9 cellular contexts compared by ENCODE assay signal in the genomic region with DNA sequence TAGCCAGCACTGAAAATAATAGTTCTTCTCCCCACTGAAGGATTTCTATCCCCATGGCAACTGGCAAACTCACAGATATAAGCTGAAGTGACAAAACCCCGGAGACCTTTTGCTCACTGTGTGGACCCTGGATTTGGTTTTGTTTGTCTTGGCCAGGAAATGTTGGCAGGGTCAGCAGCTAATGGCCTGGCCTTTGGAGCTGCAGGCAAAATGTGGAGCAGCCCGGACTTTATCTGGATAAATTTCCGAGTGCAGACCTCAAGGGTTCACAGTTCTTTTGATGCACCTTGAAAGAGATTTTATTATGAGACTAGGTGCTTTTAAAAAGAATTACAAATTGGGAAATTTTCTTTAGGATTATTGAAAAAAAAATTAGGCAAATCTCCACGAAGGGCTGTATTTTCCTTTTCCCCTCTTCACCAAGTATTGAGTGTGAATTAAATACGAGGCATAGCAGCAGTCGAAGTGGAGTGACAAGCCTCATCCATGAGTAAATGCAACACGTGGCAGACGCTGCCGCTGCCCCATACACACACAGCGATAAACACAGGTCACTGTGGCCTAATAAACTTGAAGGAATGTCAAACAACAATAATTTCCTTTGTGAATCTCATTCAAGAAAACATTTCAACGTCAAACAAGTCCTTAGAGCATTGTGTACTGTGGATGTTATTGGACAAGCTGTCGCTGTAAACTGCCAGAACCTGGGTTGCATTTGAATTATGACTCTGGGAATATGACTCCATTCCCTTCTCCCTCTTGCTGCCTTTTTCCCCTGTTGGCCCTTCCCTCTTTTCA. TPM values are rescaled to one million over a fixed set of nuclear protein-coding genes. Genes with fewer than 3 reads are reported as not detected.
DNase-seq lines count a peak whose midpoint lies in the region; ATAC-seq and TF ChIP-seq lines count a peak whose summit lies in the region.
"Had no signal": no experiment of that assay in that cellular context is flagged by ENCODE, and none has a peak within 500 bp of the region (broad histone marks: within the 10 kb centered on the region; RNA-seq: fewer than 3 reads in every experiment).

No MANE protein-coding gene starts in this region.

- peaks cover 4% of the 10 kb centered on the region for H3K36me3 Mint-ChIP-seq in activated naive CD8-positive, alpha-beta T cell treated with anti-CD3 and anti-CD28 coated beads, Interleukin-2, amount 50 U/mL, for 24 hours (ENCODE audit: low read depth)

- no peaks in the 10 kb centered on the region for H3K27me3 Mint-ChIP-seq in activated naive CD8-positive, alpha-beta T cell treated with anti-CD3 and anti-CD28 coated beads, Interleukin-2, amount 50 U/mL, for 24 hours
- H3K27me3 Mint-ChIP-seq: activated CD8-positive, alpha-beta memory T cell treated with anti-CD3 and anti-CD28 coated beads, Interleukin-2, amount 10 ng/mL, durations not matched to agents 7 days and 5 days had no signal

- H3K36me3 ChIP-seq in H7 (replicated peaks; ENCODE audit: control insufficient read depth, insufficient read depth, low read length) = no peaks in the 10 kb centered on the region

- ATAC-seq in activated naive CD8-positive, alpha-beta T cell treated with anti-CD3 and anti-CD28 coated beads, Interleukin-2, amount 50 U/mL, for 24 hours = no peak
- ATAC-seq in GM18858 (IDR thresholded peaks at IDR 0.05; ENCODE audit: unreplicated experiment) (no peak), HG02763 (IDR thresholded peaks at IDR 0.05; ENCODE audit: unreplicated experiment) (no peak)
- ATAC-seq: activated CD8-positive, alpha-beta memory T cell treated with anti-CD3 and anti-CD28 coated beads, Interleukin-2, amount 10 ng/mL, durations not matched to agents 7 days and 5 days had no signal

- no peak for DNase-seq in activated naive CD8-positive, alpha-beta T cell treated with anti-CD3 and anti-CD28 coated beads, Interleukin-2, amount 50 U/mL, for 24 hours
- peak; percentile 39 for DNase-seq in iris pigment epithelial cell (ENCODE audit: low read depth)
- DNase-seq in stromal cell of bone marrow (ENCODE audit: low read depth) = peak; percentile 62
- no peak for DNase-seq in H7
- DNase-seq: activated CD8-positive, alpha-beta memory T cell treated with anti-CD3 and anti-CD28 coated beads, Interleukin-2, amount 10 ng/mL, durations not matched to agents 7 days and 5 days; NCI-H345 had no signal

- peaks cover 53% of the 10 kb centered on the region for H3K4me1 Mint-ChIP-seq in activated naive CD8-positive, alpha-beta T cell treated with anti-CD3 and anti-CD28 coated beads, Interleukin-2, amount 50 U/mL, for 24 hours

- peaks cover 4% of the 10 kb centered on the region for H3K9me3 Mint-ChIP-seq in activated naive CD8-positive, alpha-beta T cell treated with anti-CD3 and anti-CD28 coated beads, Interleukin-2, amount 50 U/mL, for 24 hours

- no peak overlapping the region for H3K4me3 ChIP-seq in H7 (ENCODE audit: insufficient read depth, low read depth, low read length)

- TF ChIP-seq EP300 in Ishikawa (IDR thresholded peaks at IDR 0.05; ENCODE audit: borderline replicate concordance) = no peak

- H3K27me3 ChIP-seq in H7 (ENCODE audit: control insufficient read depth, insufficient read depth, low read length) = no peaks in the 10 kb centered on the region

- H3K4me3 Mint-ChIP-seq in activated naive CD8-positive, alpha-beta T cell treated with anti-CD3 and anti-CD28 coated beads, Interleukin-2, amount 50 U/mL, for 24 hours = no peak overlapping the region
- H3K4me3 Mint-ChIP-seq: activated CD8-positive, alpha-beta memory T cell treated with anti-CD3 and anti-CD28 coated beads, Interleukin-2, amount 10 ng/mL, durations not matched to agents 7 days and 5 days had no signal

- no peak for TF ChIP-seq RAD21 in Ishikawa (IDR thresholded peaks at IDR 0.05; ENCODE audit: low read depth)

- H3K27ac Mint-ChIP-seq in activated naive CD8-positive, alpha-beta T cell treated with anti-CD3 and anti-CD28 coated beads, Interleukin-2, amount 50 U/mL, for 24 hours = peak overlapping the region; percentile 16
- H3K27ac Mint-ChIP-seq: activated CD8-positive, alpha-beta memory T cell treated with anti-CD3 and anti-CD28 coated beads, Interleukin-2, amount 10 ng/mL, durations not matched to agents 7 days and 5 days had no signal

TF ChIP-seq in Ishikawa, 13 proteins besides CTCF, POLR2A, EP300 and RAD21:
- TF ChIP-seq, protein P1, sequence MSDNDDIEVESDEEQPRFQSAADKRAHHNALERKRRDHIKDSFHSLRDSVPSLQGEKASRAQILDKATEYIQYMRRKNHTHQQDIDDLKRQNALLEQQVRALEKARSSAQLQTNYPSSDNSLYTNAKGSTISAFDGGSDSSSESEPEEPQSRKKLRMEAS (IDR thresholded peaks at IDR 0.05) = peak; percentile 71
- TF ChIP-seq FOXM1 (IDR thresholded peaks at IDR 0.05; ENCODE audit: borderline replicate concordance, low read depth) = no peak
- TF ChIP-seq, protein P2, sequence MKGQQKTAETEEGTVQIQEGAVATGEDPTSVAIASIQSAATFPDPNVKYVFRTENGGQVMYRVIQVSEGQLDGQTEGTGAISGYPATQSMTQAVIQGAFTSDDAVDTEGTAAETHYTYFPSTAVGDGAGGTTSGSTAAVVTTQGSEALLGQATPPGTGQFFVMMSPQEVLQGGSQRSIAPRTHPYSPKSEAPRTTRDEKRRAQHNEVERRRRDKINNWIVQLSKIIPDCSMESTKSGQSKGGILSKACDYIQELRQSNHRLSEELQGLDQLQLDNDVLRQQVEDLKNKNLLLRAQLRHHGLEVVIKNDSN (IDR thresholded peaks at IDR 0.05) = 0 out of 2 replicates have a peak, but pooled peaks have one; percentile 34

RNA-seq across cellular contexts. Expression of a gene that starts 35.1 kb away (rescaled TPM):
- not detected in 2 replicates for total RNA-seq in H7 (2014; rRNA removed; shearing (Covaris generic))
- total RNA-seq: activated CD8-positive, alpha-beta memory T cell treated with anti-CD3 and anti-CD28 coated beads, Interleukin-2, amount 10 ng/mL, durations not matched to agents 7 days and 5 days had no signal

Comparison
In these comparisons a context has a peak if more than half of its experiments do, and no peak if none do; other contexts are left out.
1. DNase-seq: peak in iris pigment epithelial cell (single experiment) and stromal cell of bone marrow (single experiment); none in activated naive CD8-positive, alpha-beta T cell treated with anti-CD3 and anti-CD28 coated beads, Interleukin-2, amount 50 U/mL, for 24 hours (single experiment) and H7 (single experiment).